24 cellular contexts compared by ENCODE assay signal in the genomic region with DNA sequence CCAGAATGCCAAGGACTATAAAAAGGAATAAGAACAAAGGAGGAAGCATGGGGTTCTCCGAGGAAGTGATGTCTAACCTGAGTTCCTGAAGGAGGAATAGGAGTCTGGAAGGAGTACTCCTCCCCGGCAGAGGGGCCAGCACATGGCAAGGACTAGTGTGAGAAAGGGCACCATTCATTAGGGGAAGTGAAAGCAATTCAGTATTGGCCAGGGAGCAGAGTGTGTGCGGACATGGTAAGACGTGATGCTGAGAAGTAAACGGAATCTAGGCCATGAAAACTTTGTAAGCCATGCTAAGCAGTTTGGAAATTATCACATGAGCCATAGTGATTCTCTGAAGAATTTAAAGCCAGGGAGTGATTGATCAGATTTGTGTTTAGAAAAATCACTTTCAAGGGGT.
"Had no signal": no experiment of that assay in that cellular context is flagged by ENCODE, and none has a peak within 500 bp of the region (broad histone marks: within the 10 kb centered on the region; RNA-seq: fewer than 3 reads in every experiment).

No MANE protein-coding gene starts in this region.

- ATAC-seq: esophagus mucosa; gastrocnemius medialis; left lobe of liver; stimulated activated effector memory CD8-positive, alpha-beta T cell treated with anti-CD3 and anti-CD28 coated beads, Interleukin-12 subunit alpha, Interleukin-12 subunit beta, amount 100 ng/mL, for 72 hours had no signal

- H3K27ac ChIP-seq: breast epithelium, gastrocnemius medialis, thoracic aorta had no signal

- H3K9me3 ChIP-seq: breast epithelium, gastrocnemius medialis, thoracic aorta, upper lobe of left lung had no signal

- H3K36me3 ChIP-seq: breast epithelium, gastrocnemius medialis, heart left ventricle, thoracic aorta, upper lobe of left lung had no signal

- H3K4me3 ChIP-seq: breast epithelium, gastrocnemius medialis, heart left ventricle, thoracic aorta, upper lobe of left lung had no signal

- FAIRE-seq: astrocyte, kidney, small intestine had no signal

- H3K4me1 ChIP-seq: breast epithelium, gastrocnemius medialis had no signal

- H3K27me3 ChIP-seq: breast epithelium, gastrocnemius medialis, heart left ventricle, upper lobe of left lung had no signal

- DNase-seq: activated CD4-positive, alpha-beta T cell treated with anti-CD3 and anti-CD28 coated beads, Interleukin-2, amount 50 U/mL, for 1 hour; activated CD4-positive, CD25-positive, alpha-beta regulatory T cell treated with anti-CD3 and anti-CD28 coated beads, Interleukin-2, amount 50 U/mL, for 72 hours; activated CD8-positive, alpha-beta memory T cell treated with anti-CD3 and anti-CD28 coated beads for 24 hours; activated CD8-positive, alpha-beta memory T cell treated with anti-CD3 and anti-CD28 coated beads, Interleukin-2, amount 50 U/mL, for 48 hours; activated effector memory CD4-positive, alpha-beta T cell treated with Interleukin-2 at 50 U/mL for 16 hours; activated T-cell treated with anti-CD3 and anti-CD28 coated beads, Interleukin-2, amount 50 U/mL, for 48 hours; cerebellar nuclear complex; cortex of kidney; effector CD8-positive, alpha-beta T cell; gastrocnemius medialis; heart left ventricle; kidney; mammary epithelial cell; occipital lobe; small intestine; stimulated activated CD4-positive, alpha-beta T cell treated with anti-CD3 and anti-CD28 coated beads, Interleukin-4, amount 100 ng/mL, for 1 hour; T1000 had no signal
